In genomic region chr2:196329959-196330358, GRCh38 we compare ENCODE assay signal across 15 cellular contexts.
A peak's percentile ranks its signal among the peaks of the same experiment; 100 is the strongest.
DNase-seq lines count a peak whose midpoint lies in the region; ATAC-seq and TF ChIP-seq lines count a peak whose summit lies in the region.
"Had no signal": no experiment of that assay in that cellular context is flagged by ENCODE, and none has a peak within 500 bp of the region (broad histone marks: within the 10 kb centered on the region; RNA-seq: fewer than 3 reads in every experiment).

No MANE protein-coding gene starts in this region.

- 82% methylated on average over 2 of the region's 2 CpGs for WGBS in right cardiac atrium

- H3K4me1 ChIP-seq in right cardiac atrium (ENCODE audit: control insufficient read depth, insufficient read depth, low read length) (peaks cover 7% of the 10 kb centered on the region), osteoblast (ENCODE audit: insufficient read depth, low read length) (peaks cover 31% of the 10 kb centered on the region)

- peak; percentile 58 for ATAC-seq in Right ventricle myocardium superior (ENCODE audit: poor library complexity)
- no peak for ATAC-seq in right cardiac atrium
- ATAC-seq in GM21825 (IDR thresholded peaks at IDR 0.05; ENCODE audit: unreplicated experiment), result no peak
- ATAC-seq: HCT116 had no signal

- TF ChIP-seq CTCF in osteoblast (IDR thresholded peaks at IDR 0.05; ENCODE audit: extremely low read depth, low read depth, low read length), result no peak

- no peak overlapping the region for H2AFZ ChIP-seq in osteoblast (ENCODE audit: low read length)
- H2AFZ ChIP-seq: GM23248 had no signal

- H3K27me3 ChIP-seq in right cardiac atrium (ENCODE audit: control insufficient read depth, insufficient read depth) (no peaks in the 10 kb centered on the region), osteoblast (ENCODE audit: insufficient read depth, low read length) (no peaks in the 10 kb centered on the region)
- H3K27me3 ChIP-seq: BLaER1 treated with 17β-estradiol and CSF1 and Interleukin-3, amounts not matched to agents 10 nM and 100 nM had no signal

- H3K79me2 ChIP-seq in osteoblast (ENCODE audit: insufficient read depth, low read length), result no peaks in the 10 kb centered on the region

- DNase-seq in Right ventricle myocardium superior (no peak), right cardiac atrium (no peak), NCI-H1436 treated with DMSO at 0.1 percent for 48 hours (lab: John Stamatoyannopoulos, UW) (peak; percentile 38), NCI-H69 (lab: John Stamatoyannopoulos, UW) (peak; percentile 47), osteoblast (ENCODE audit: insufficient read length, low spot score, missing footprints) (no peak), NCI-H2081 treated with DMSO at 0.1 percent for 48 hours (lab: John Stamatoyannopoulos, UW) (no peak)
- DNase-seq: ACHN; CD4-positive, CD25-positive, alpha-beta regulatory T cell; DMS53; GF-D8; GM23248; IMR-90 had no signal

- H3K27ac ChIP-seq in right cardiac atrium (ENCODE audit: low read length) (no peak overlapping the region), osteoblast (ENCODE audit: low read depth, low read length) (no peak overlapping the region)
- H3K27ac ChIP-seq: BLaER1 treated with 17β-estradiol and CSF1 and Interleukin-3, amounts not matched to agents 10 nM and 100 nM; GM23248 had no signal

- no peak overlapping the region for H3K4me2 ChIP-seq in osteoblast (ENCODE audit: insufficient read depth, low read length)
- H3K4me2 ChIP-seq: BLaER1 treated with 17β-estradiol and CSF1 and Interleukin-3, amounts not matched to agents 10 nM and 100 nM had no signal

- intact Hi-C loops in Right ventricle myocardium superior (cut with DNase I) (no loop called here), right cardiac atrium (cut with DNase I) (loop anchor here in 2 of 4 donors (10.0 kb wide), 1 partner anchor 255 kb away; no protein-coding TSS in a partner anchor)

- no peaks in the 10 kb centered on the region for H3K9me3 ChIP-seq in right cardiac atrium (ENCODE audit: control insufficient read depth, low read length)
- H3K9me3 ChIP-seq in osteoblast (ENCODE audit: low read depth, low read length), result no peaks in the 10 kb centered on the region
- H3K9me3 ChIP-seq: BLaER1 treated with 17β-estradiol and CSF1 and Interleukin-3, amounts not matched to agents 10 nM and 100 nM had no signal

- H3K36me3 ChIP-seq in osteoblast (ENCODE audit: insufficient read depth, low read length), result no peaks in the 10 kb centered on the region
- H3K36me3 ChIP-seq: BLaER1 treated with 17β-estradiol and CSF1 and Interleukin-3, amounts not matched to agents 10 nM and 100 nM had no signal

- no peaks in the 10 kb centered on the region for H4K20me1 ChIP-seq in osteoblast (ENCODE audit: insufficient read depth, low read length)
- H4K20me1 ChIP-seq: BLaER1 treated with 17β-estradiol and CSF1 and Interleukin-3, amounts not matched to agents 10 nM and 100 nM had no signal

- H3K4me3 ChIP-seq in right cardiac atrium (ENCODE audit: low read length), result no peak overlapping the region
- H3K4me3 ChIP-seq in osteoblast (ENCODE audit: insufficient read depth, low read length), result no peak overlapping the region
- H3K4me3 ChIP-seq: BLaER1 treated with 17β-estradiol and CSF1 and Interleukin-3, amounts not matched to agents 10 nM and 100 nM; GM23248 had no signal

Comparison
In these comparisons a context has a peak if more than half of its experiments do, and no peak if none do; other contexts are left out.
1. DNase-seq: peak in NCI-H1436 treated with DMSO at 0.1 percent for 48 hours (single experiment) and NCI-H69 (single experiment); none in Right ventricle myocardium superior (single experiment), right cardiac atrium (0 of 3), osteoblast (single experiment) and NCI-H2081 treated with DMSO at 0.1 percent for 48 hours (single experiment).